14 cellular contexts compared by ENCODE assay signal in genomic region chr5:62206150-62206829, GRCh38.
DNase-seq lines count a peak whose midpoint lies in the region; ATAC-seq lines count a peak whose summit lies in the region.
"Had no signal": no experiment of that assay in that cellular context is flagged by ENCODE, and none has a peak within 500 bp of the region (broad histone marks: within the 10 kb centered on the region; RNA-seq: fewer than 3 reads in every experiment).

No MANE protein-coding gene starts in this region.

- no peaks in the 10 kb centered on the region for H3K9me3 ChIP-seq in SJCRH30 (replicated peaks)
- H3K9me3 ChIP-seq: thyroid gland had no signal

- no peak overlapping the region for H3K27ac ChIP-seq in SJCRH30
- H3K27ac ChIP-seq: SK-N-MC, thyroid gland had no signal

- POLR2A ChIA-PET in naive thymus-derived CD8-positive, alpha-beta T cell (lab: Charles Lee), result interaction anchor here (0.7 kb wide), 1 partner anchor 18 kb away, joined by 3 read pairs; no protein-coding TSS in a partner anchor

- DNase-seq in AG20443 (ENCODE audit: low spot score) (peak; percentile 26), H4 (ENCODE audit: low spot score) (peak; percentile 29), SJCRH30 (peak; percentile 10 to 22), hepatic stellate cell (ENCODE audit: low spot score) (peak; percentile 8), T-helper 9 cell (no peak)
- DNase-seq in naive thymus-derived CD8-positive, alpha-beta T cell, result no peak
- DNase-seq in activated CD4-positive, CD25-positive, alpha-beta regulatory T cell (lab: John Stamatoyannopoulos, UW), result no peak
- no peak for DNase-seq in activated naive CD4-positive, alpha-beta T cell (lab: John Stamatoyannopoulos, UW)
- DNase-seq: DMS153; NCI-H1417 treated with DMSO at 0.1 percent for 48 hours; stimulated activated CD4-positive, alpha-beta T cell treated with anti-CD3 and anti-CD28 coated beads, Interleukin-4, amount 100 ng/mL, for 24 hours had no signal

- ATAC-seq in naive thymus-derived CD8-positive, alpha-beta T cell, result no peak

- no peak overlapping the region for H3K4me3 Mint-ChIP-seq in naive thymus-derived CD8-positive, alpha-beta T cell
- H3K4me3 Mint-ChIP-seq: neural crest cell had no signal

- H3K4me3 ChIP-seq in SJCRH30, result no peak overlapping the region
- H3K4me3 ChIP-seq: SK-N-MC, thyroid gland had no signal

- peaks cover 17 to 55% (median 34%) of the 10 kb centered on the region in 5 donors for H3K27me3 Mint-ChIP-seq in naive thymus-derived CD8-positive, alpha-beta T cell

- peaks cover 6% of the 10 kb centered on the region; the same call in 1 of the 2 replicates for H3K27me3 ChIP-seq in SJCRH30
- H3K27me3 ChIP-seq: thyroid gland had no signal

- no peaks in the 10 kb centered on the region for H3K9me3 Mint-ChIP-seq in naive thymus-derived CD8-positive, alpha-beta T cell
- H3K9me3 Mint-ChIP-seq: neural crest cell had no signal

- no peaks in the 10 kb centered on the region for H3K36me3 Mint-ChIP-seq in naive thymus-derived CD8-positive, alpha-beta T cell

- H3K27ac Mint-ChIP-seq in naive thymus-derived CD8-positive, alpha-beta T cell, result no peak overlapping the region

- no peaks in the 10 kb centered on the region for H3K4me1 ChIP-seq in SJCRH30
- H3K4me1 ChIP-seq: thyroid gland had no signal

- H3K36me3 ChIP-seq in SJCRH30, result no peaks in the 10 kb centered on the region
- H3K36me3 ChIP-seq: thyroid gland had no signal

- H3K4me1 Mint-ChIP-seq in naive thymus-derived CD8-positive, alpha-beta T cell, result peaks cover 0 to 1% (median 0%) of the 10 kb centered on the region in 4 donors
- H3K4me1 Mint-ChIP-seq: neural crest cell had no signal

Comparison
In these comparisons a context has a peak if more than half of its experiments do, and no peak if none do; other contexts are left out.
1. DNase-seq: peak in AG20443 (single experiment), H4 (single experiment), SJCRH30 (2 of 2) and hepatic stellate cell (single experiment); none in naive thymus-derived CD8-positive, alpha-beta T cell (0 of 10), T-helper 9 cell (single experiment), activated CD4-positive, CD25-positive, alpha-beta regulatory T cell (0 of 4) and activated naive CD4-positive, alpha-beta T cell (0 of 4).